In the genomic region with DNA sequence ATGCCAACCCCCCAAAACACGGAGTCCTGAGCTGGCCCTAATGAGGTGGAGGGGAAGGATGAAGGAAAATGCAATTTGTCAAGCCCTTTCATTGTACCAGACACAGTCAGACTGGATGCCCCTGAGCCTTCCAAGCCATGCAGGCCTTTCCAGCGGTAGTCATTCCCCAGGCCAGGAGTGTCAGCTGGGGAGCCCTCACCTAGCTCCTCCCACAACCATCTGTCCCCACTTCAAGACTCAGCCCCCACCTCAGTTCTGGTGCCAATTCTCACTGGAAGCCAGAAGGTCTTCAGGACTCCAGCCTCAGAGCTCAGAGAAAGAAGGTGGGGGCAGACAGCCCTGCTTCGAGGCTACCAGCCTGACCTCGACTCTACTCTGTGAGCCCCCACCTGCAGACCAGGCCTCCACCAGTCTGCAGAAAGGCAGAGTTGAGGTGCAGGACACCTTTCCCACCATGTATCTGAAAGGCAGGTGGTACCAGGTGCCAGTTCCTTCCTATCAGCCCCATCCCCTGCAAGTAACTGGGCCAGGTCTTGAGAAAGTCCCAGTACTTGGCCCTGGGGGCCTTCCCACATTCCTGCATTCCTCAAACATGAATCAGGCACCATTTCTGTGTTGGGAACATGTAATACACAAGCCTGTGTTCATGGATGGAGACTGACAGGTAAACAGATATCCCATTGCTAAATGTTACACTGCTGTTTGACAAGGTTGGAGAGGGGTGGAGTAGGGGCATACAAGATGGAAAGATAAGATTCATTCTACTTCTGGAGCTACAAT, we compare ENCODE assay signal across 8 cellular contexts.
DNase-seq lines count a peak whose midpoint lies in the region; ATAC-seq, FAIRE-seq and TF ChIP-seq lines count a peak whose summit lies in the region.

No MANE protein-coding gene starts in this region.

- no peaks in the 10 kb centered on the region for H3K36me3 ChIP-seq in RWPE2 (ENCODE audit: low read depth)
- no peaks in the 10 kb centered on the region for H3K36me3 ChIP-seq in suprapubic skin
- no peaks in the 10 kb centered on the region for H3K36me3 ChIP-seq in small intestine (ENCODE audit: control insufficient read depth in 2 of 2, insufficient read depth in 2 of 2, low read length in 2 of 2)

- FAIRE-seq in small intestine (lab: Jason Lieb, UNC) = no peak

- H3K4me3 Mint-ChIP-seq in activated CD8-positive, alpha-beta T cell treated with anti-CD3 and anti-CD28 coated beads, Interleukin-2, amount 10 ng/mL, durations not matched to agents 7 days and 5 days = no peak overlapping the region
- H3K4me3 Mint-ChIP-seq in activated CD8-positive, alpha-beta T cell treated with anti-CD3 and anti-CD28 coated beads for 36 hours = no peak overlapping the region

- no peaks in the 10 kb centered on the region for H3K27me3 ChIP-seq in RWPE2 (ENCODE audit: insufficient read depth, poor library complexity, severe bottlenecking)
- H3K27me3 ChIP-seq in suprapubic skin = no peaks in the 10 kb centered on the region
- peaks cover 0 to 3% of the 10 kb centered on the region in 2 donors for H3K27me3 ChIP-seq in small intestine (ENCODE audit: control insufficient read depth in 2 of 2, insufficient read depth in 2 of 2, low read length in 2 of 2)

- TF ChIP-seq POLR2A in suprapubic skin (IDR thresholded peaks at IDR 0.05) = no peak

- H3K27ac ChIP-seq in RWPE2 (ENCODE audit: poor library complexity, severe bottlenecking) (peak overlapping the region; percentile 65), suprapubic skin (peak overlapping the region; percentile 44), small intestine (ENCODE audit: low read depth in 1 of 2, low read length in 1 of 2) (no peak overlapping the region)

- intact Hi-C loops in activated CD8-positive, alpha-beta T cell treated with anti-CD3 and anti-CD28 coated beads for 36 hours (cut with micrococcal nuclease) = loop anchor here (5.0 to 10.0 kb wide), 2 partner anchors 142 to 200 kb away; no protein-coding TSS in a partner anchor

- H3K9me3 ChIP-seq in RWPE2 (ENCODE audit: severe bottlenecking) = no peaks in the 10 kb centered on the region
- no peaks in the 10 kb centered on the region for H3K9me3 ChIP-seq in suprapubic skin
- no peaks in the 10 kb centered on the region for H3K9me3 ChIP-seq in small intestine (ENCODE audit: control insufficient read depth, low read depth)

- TF ChIP-seq EP300 in suprapubic skin (IDR thresholded peaks at IDR 0.05) = no peak

- peaks cover 83% of the 10 kb centered on the region for H3K4me1 Mint-ChIP-seq in activated CD8-positive, alpha-beta T cell treated with anti-CD3 and anti-CD28 coated beads, Interleukin-2, amount 10 ng/mL, durations not matched to agents 7 days and 5 days (ENCODE audit: low read depth)
- peaks cover 72% of the 10 kb centered on the region for H3K4me1 Mint-ChIP-seq in activated CD8-positive, alpha-beta T cell treated with anti-CD3 and anti-CD28 coated beads for 36 hours (ENCODE audit: low read depth)

- CTCF ChIA-PET in activated CD8-positive, alpha-beta T cell treated with anti-CD3 and anti-CD28 coated beads, Interleukin-2, amount 10 ng/mL, durations not matched to agents 7 days and 5 days (lab: Charles Lee) = interaction anchor here (1.0 to 2.8 kb wide), 3 partner anchors 8 to 11 kb away, joined by 3 to 10 read pairs (median 4); no protein-coding TSS in a partner anchor
- CTCF ChIA-PET in activated CD8-positive, alpha-beta T cell treated with anti-CD3 and anti-CD28 coated beads for 36 hours (lab: Charles Lee) = interaction anchor here (0.6 kb wide), 1 partner anchor 59 kb away, joined by 3 read pairs; no protein-coding TSS in a partner anchor

- H3K27ac Mint-ChIP-seq in activated CD8-positive, alpha-beta T cell treated with anti-CD3 and anti-CD28 coated beads, Interleukin-2, amount 10 ng/mL, durations not matched to agents 7 days and 5 days = peak overlapping the region; percentile 17
- H3K27ac Mint-ChIP-seq in activated CD8-positive, alpha-beta T cell treated with anti-CD3 and anti-CD28 coated beads for 36 hours = no peak overlapping the region

- no peak overlapping the region for H3K4me3 ChIP-seq in RWPE2 (ENCODE audit: severe bottlenecking)
- no peak overlapping the region for H3K4me3 ChIP-seq in fibroblast of villous mesenchyme (ENCODE audit: low read depth, low read length)
- no peak overlapping the region for H3K4me3 ChIP-seq in suprapubic skin
- no peak overlapping the region for H3K4me3 ChIP-seq in small intestine (ENCODE audit: low read depth in 1 of 2, low read length in 2 of 2)

- peaks cover 35% of the 10 kb centered on the region for H3K4me1 ChIP-seq in RWPE2 (ENCODE audit: insufficient read depth, poor library complexity, severe bottlenecking)
- peaks cover 66% of the 10 kb centered on the region for H3K4me1 ChIP-seq in suprapubic skin
- H3K4me1 ChIP-seq in small intestine (ENCODE audit: control insufficient read depth in 2 of 2, insufficient read depth in 1 of 2, low read depth in 1 of 2, low read length in 1 of 2) = no peaks in the 10 kb centered on the region

- DNase-seq in activated CD8-positive, alpha-beta T cell treated with anti-CD3 and anti-CD28 coated beads, Interleukin-2, amount 10 ng/mL, durations not matched to agents 7 days and 5 days = no peak
- no peak for DNase-seq in activated CD8-positive, alpha-beta T cell treated with anti-CD3 and anti-CD28 coated beads for 36 hours
- DNase-seq in RWPE2 (ENCODE audit: low spot score) (no peak), fibroblast of villous mesenchyme (ENCODE audit: low read depth) (peak; percentile 74), suprapubic skin (ENCODE audit: low spot score in 2 of 2) (no peak), pons (ENCODE audit: low spot score) (no peak), small intestine (no peak)

- POLR2A ChIA-PET in activated CD8-positive, alpha-beta T cell treated with anti-CD3 and anti-CD28 coated beads, Interleukin-2, amount 10 ng/mL, durations not matched to agents 7 days and 5 days (lab: Charles Lee) = no interaction called here
- POLR2A ChIA-PET in activated CD8-positive, alpha-beta T cell treated with anti-CD3 and anti-CD28 coated beads for 36 hours (lab: Charles Lee) = interaction anchor here (0.8 to 1.1 kb wide), 7 partner anchors 8 to 116 kb away, joined by 3 to 4 read pairs (median 3); no protein-coding TSS in a partner anchor

- ATAC-seq in activated CD8-positive, alpha-beta T cell treated with anti-CD3 and anti-CD28 coated beads, Interleukin-2, amount 10 ng/mL, durations not matched to agents 7 days and 5 days = no peak
- no peak for ATAC-seq in activated CD8-positive, alpha-beta T cell treated with anti-CD3 and anti-CD28 coated beads for 36 hours
- ATAC-seq in RWPE2 (ENCODE audit: low read depth) (peak; percentile 72), GM21515 (IDR thresholded peaks at IDR 0.05; ENCODE audit: unreplicated experiment) (no peak)

- H3K36me3 Mint-ChIP-seq in activated CD8-positive, alpha-beta T cell treated with anti-CD3 and anti-CD28 coated beads, Interleukin-2, amount 10 ng/mL, durations not matched to agents 7 days and 5 days (ENCODE audit: low read depth) = peaks cover under 1% of the 10 kb centered on the region
- peaks cover 9% of the 10 kb centered on the region for H3K36me3 Mint-ChIP-seq in activated CD8-positive, alpha-beta T cell treated with anti-CD3 and anti-CD28 coated beads for 36 hours (ENCODE audit: low read depth)

- 75% methylated on average over 4 of the region's 4 CpGs for WGBS in suprapubic skin
- WGBS in small intestine, 3 donors = 68 to 81% (median 78%) methylated on average over 4 of the region's 4 CpGs

- no peaks in the 10 kb centered on the region for H3K9me3 Mint-ChIP-seq in activated CD8-positive, alpha-beta T cell treated with anti-CD3 and anti-CD28 coated beads, Interleukin-2, amount 10 ng/mL, durations not matched to agents 7 days and 5 days (ENCODE audit: insufficient read depth)
- no peaks in the 10 kb centered on the region for H3K9me3 Mint-ChIP-seq in activated CD8-positive, alpha-beta T cell treated with anti-CD3 and anti-CD28 coated beads for 36 hours

- TF ChIP-seq CTCF in activated CD8-positive, alpha-beta T cell treated with anti-CD3 and anti-CD28 coated beads for 36 hours (IDR thresholded peaks at IDR 0.05) = no peak
- TF ChIP-seq CTCF in RWPE2 (IDR thresholded peaks at IDR 0.05; ENCODE audit: poor library complexity, severe bottlenecking) (no peak), fibroblast of villous mesenchyme (IDR thresholded peaks at IDR 0.05; ENCODE audit: insufficient read depth, low read depth, low read length) (no peak), suprapubic skin (IDR thresholded peaks at IDR 0.05) (no peak)

- no peaks in the 10 kb centered on the region for H3K27me3 Mint-ChIP-seq in activated CD8-positive, alpha-beta T cell treated with anti-CD3 and anti-CD28 coated beads, Interleukin-2, amount 10 ng/mL, durations not matched to agents 7 days and 5 days (ENCODE audit: low read depth)
- no peaks in the 10 kb centered on the region for H3K27me3 Mint-ChIP-seq in activated CD8-positive, alpha-beta T cell treated with anti-CD3 and anti-CD28 coated beads for 36 hours

Comparison
In these comparisons a context has a peak if more than half of its experiments do, and no peak if none do; other contexts are left out.
1. H3K27ac ChIP-seq: peak in RWPE2 (single experiment) and suprapubic skin (single experiment); none in small intestine (0 of 2).